In genomic region chr15:66771351-66771650, GRCh38 we compare ENCODE assay signal across 1 cellular context.
TF ChIP-seq lines count a peak whose summit lies in the region.

No MANE protein-coding gene starts in this region.

TF ChIP-seq in GM23338, 12 proteins besides CTCF, POLR2A, EP300 and RAD21 (continued from another document):
- no peak for TF ChIP-seq ZNF462 (CRISPR knock-in tag; IDR thresholded peaks at IDR 0.05)
